8 cellular contexts compared by ENCODE assay signal in the genomic region with DNA sequence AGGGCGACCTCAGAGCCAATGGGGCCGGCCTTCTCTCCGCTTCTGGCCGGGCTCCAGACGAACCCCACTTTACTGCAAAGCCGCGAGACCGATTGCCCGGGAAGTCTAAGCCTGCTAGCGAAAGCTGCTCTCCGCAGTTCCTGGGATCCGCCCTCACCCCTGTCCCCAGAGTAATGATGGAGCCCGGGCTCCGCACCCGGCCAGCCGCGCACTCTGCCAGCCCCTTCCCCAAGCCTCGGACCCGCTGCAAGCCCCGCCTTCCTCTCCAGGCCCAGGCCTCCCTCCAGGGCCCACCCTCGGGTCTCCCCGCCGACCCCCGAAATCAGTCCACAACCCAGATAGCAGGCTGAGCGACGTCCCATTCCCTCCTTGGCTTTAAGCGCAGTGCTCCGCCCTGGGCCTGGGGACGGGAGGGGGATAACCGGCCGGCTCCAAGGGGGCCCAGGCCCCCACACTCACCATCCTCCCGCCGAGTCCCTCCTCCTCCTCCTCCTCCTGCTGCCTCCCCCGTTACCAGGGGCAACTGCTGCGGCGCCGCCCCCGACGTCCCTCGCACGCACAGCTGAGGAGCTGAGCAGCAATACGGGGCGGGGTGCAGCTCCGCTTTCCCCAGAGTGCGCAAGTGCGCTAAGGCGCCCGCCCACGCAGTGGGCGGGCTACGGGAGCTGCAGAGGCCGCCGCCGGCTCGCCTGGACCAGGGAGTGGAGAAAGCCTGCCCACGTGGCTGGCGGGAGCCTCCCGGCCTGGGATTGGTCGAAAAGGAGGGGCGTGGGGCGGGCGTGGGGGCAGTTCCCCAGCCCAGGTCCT. TPM values are rescaled to one million over a fixed set of nuclear protein-coding genes. Genes with fewer than 3 reads are reported as not detected.
DNase-seq lines count a peak whose midpoint lies in the region; ATAC-seq and TF ChIP-seq lines count a peak whose summit lies in the region.

A gene with protein sequence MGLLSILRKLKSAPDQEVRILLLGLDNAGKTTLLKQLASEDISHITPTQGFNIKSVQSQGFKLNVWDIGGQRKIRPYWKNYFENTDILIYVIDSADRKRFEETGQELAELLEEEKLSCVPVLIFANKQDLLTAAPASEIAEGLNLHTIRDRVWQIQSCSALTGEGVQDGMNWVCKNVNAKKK (minus strand): TSS at position 584 of the 807 bp plus-strand sequence. CDS start 122 bp downstream, at position 462.

- peak; percentile 77 for ATAC-seq in HG03439 (IDR thresholded peaks at IDR 0.05; ENCODE audit: unreplicated experiment)
- peak; percentile 90 for ATAC-seq in activated CD4-positive, alpha-beta T cell treated with anti-CD3 and anti-CD28 coated beads for 36 hours

- H3K27me3 ChIP-seq in BJ (ENCODE audit: control insufficient read depth, insufficient read depth, low read length) (no peaks in the 10 kb centered on the region), layer of hippocampus (ENCODE audit: control insufficient read depth, insufficient read depth, low read length) (no peaks in the 10 kb centered on the region)

- TF ChIP-seq CTCF in BJ (IDR thresholded peaks at IDR 0.05; ENCODE audit: insufficient read depth, low read depth, low read length): peak; percentile 67

- CTCF ChIA-PET in BJ (lab: Yijun Ruan, JAX): interaction anchor here (0.6 to 6.7 kb wide), 11 partner anchors 9 to 508 kb away, joined by 3 to 72 read pairs (median 4); a partner anchor contains a TSS
- CTCF ChIA-PET in activated CD4-positive, alpha-beta T cell treated with anti-CD3 and anti-CD28 coated beads for 36 hours (lab: Charles Lee): interaction anchor here (0.5 to 5.1 kb wide), 26 partner anchors 10 to 871 kb away, joined by 3 to 29 read pairs (median 4); a partner anchor contains a TSS

- POLR2A ChIA-PET in BJ (lab: Charles Lee): interaction anchor here (0.5 to 0.9 kb wide), 6 partner anchors 13 to 600 kb away, joined by 3 to 11 read pairs (median 3); no protein-coding TSS in a partner anchor
- POLR2A ChIA-PET in activated CD4-positive, alpha-beta T cell treated with anti-CD3 and anti-CD28 coated beads for 36 hours (lab: Charles Lee): interaction anchor here (0.5 to 2.1 kb wide), 11 partner anchors 12 to 929 kb away, joined by 3 to 8 read pairs (median 5); a partner anchor contains a TSS

- intact Hi-C loops in activated CD4-positive, alpha-beta T cell treated with anti-CD3 and anti-CD28 coated beads for 36 hours (cut with DNase I, micrococcal nuclease): loop anchor here (1.0 to 5.0 kb wide), 16 partner anchors 29 to 683 kb away; a partner anchor contains a TSS

- peaks cover 59% of the 10 kb centered on the region for H3K4me1 Mint-ChIP-seq in activated CD4-positive, alpha-beta T cell treated with anti-CD3 and anti-CD28 coated beads for 36 hours

- H3K27ac Mint-ChIP-seq in activated CD4-positive, alpha-beta T cell treated with anti-CD3 and anti-CD28 coated beads for 36 hours: peak within 1 kb of the TSS; percentile 81

- no peaks in the 10 kb centered on the region for H3K9me3 Mint-ChIP-seq in activated CD4-positive, alpha-beta T cell treated with anti-CD3 and anti-CD28 coated beads for 36 hours (ENCODE audit: low read depth)

- peak within 1 kb of the TSS; percentile 82 for H3K4me3 Mint-ChIP-seq in activated CD4-positive, alpha-beta T cell treated with anti-CD3 and anti-CD28 coated beads for 36 hours

- peak; percentile 87 for DNase-seq in BJ (ENCODE audit: low read depth)
- peak; percentile 90 for DNase-seq in GM19238 (ENCODE audit: insufficient read length, low spot score)
- peak; percentile 95 for DNase-seq in NCI-H510A treated with DMSO at 0.1 percent for 48 hours (lab: John Stamatoyannopoulos, UW)
- peak; percentile 99 for DNase-seq in activated CD4-positive, alpha-beta T cell treated with anti-CD3 and anti-CD28 coated beads for 36 hours
- peak; percentile 91 to 98 (median 94) for DNase-seq in stimulated activated CD4-positive, alpha-beta T cell treated with anti-CD3 and anti-CD28 coated beads, Interleukin-1b, Interleukin-23, amount 100 ng/mL, for 24 hours (ENCODE audit: low read depth in 4 of 4, low spot score in 1 of 4)

- H3K27me3 Mint-ChIP-seq in activated CD4-positive, alpha-beta T cell treated with anti-CD3 and anti-CD28 coated beads for 36 hours: no peaks in the 10 kb centered on the region

- H3K36me3 ChIP-seq in BJ (ENCODE audit: control insufficient read depth, insufficient read depth, low read length): no peaks in the 10 kb centered on the region

- peak within 1 kb of the TSS; percentile 94 for H3K4me3 ChIP-seq in BJ (ENCODE audit: low read depth, low read length)

- H3K36me3 Mint-ChIP-seq in activated CD4-positive, alpha-beta T cell treated with anti-CD3 and anti-CD28 coated beads for 36 hours (ENCODE audit: low read depth): peaks cover 18% of the 10 kb centered on the region

- peak within 1 kb of the TSS; percentile 84 for H3K27ac ChIP-seq in cingulate gyrus (ENCODE audit: low read depth, low read length)
- H3K27ac ChIP-seq in layer of hippocampus (ENCODE audit: low read depth, low read length): peak within 1 kb of the TSS; percentile 71

RNA-seq across cellular contexts. Expression of the gene that starts here (rescaled TPM):
- 8.1 and 10.8 TPM in 2 replicates for polyA plus RNA-seq in BJ (2011; rRNA removed)
- polyA minus RNA-seq in BJ (2011; rRNA and poly(A)+ RNA removed): 1.9 TPM in 2 replicates
- total RNA-seq in activated CD4-positive, alpha-beta T cell treated with anti-CD3 and anti-CD28 coated beads for 36 hours: 1 to 10 TPM; 6.4 to 6.9 TPM

Comparison
In these comparisons a context has a peak if more than half of its experiments do, and no peak if none do; other contexts are left out.
1. Peak in every context shown above with its lines: DNase-seq, ATAC-seq, H3K4me3 ChIP-seq and H3K27ac ChIP-seq.